8 cellular contexts compared by ENCODE assay signal in the genomic region with DNA sequence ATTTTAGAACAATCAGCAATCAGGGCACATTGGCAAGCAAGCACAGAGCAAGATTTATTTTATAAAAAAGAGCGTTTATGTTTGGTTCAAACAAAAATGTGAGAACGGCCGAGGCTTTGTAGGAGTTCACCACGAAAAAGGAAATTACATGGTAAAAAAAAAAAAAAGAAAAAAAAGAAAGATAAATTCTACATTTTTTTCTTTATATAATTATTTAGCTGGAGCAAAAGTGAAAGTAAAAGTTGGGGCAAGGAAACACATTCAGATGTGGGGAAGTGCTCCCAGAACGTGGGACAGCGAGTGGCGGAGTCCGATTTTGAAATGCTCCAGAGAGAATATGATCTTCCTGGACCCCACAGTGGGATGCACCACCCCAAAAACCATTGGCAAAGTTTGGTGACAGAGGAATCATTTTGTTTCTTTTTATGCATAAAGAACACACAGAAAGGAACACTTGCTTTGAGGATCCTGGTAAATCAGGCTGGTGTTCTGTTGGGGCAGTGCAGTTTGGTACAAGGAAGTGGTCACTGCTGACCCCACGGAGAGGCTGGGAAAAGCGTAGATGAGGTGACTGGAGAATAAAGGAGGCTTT. TPM values are rescaled to one million over a fixed set of nuclear protein-coding genes. Genes with fewer than 3 reads are reported as not detected.
DNase-seq lines count a peak whose midpoint lies in the region; ATAC-seq and TF ChIP-seq lines count a peak whose summit lies in the region.

No MANE protein-coding gene starts in this region.

- H3K4me3 Mint-ChIP-seq in activated CD4-positive, alpha-beta T cell treated with anti-CD3 and anti-CD28 coated beads for 36 hours = peak overlapping the region; percentile 92
- peak overlapping the region; percentile 94 to 97 for H3K4me3 Mint-ChIP-seq in activated T-cell treated with anti-CD3 and anti-CD28 coated beads, Interleukin-2, amount 50 U/mL, for 72 hours
- peak overlapping the region; percentile 83 for H3K4me3 Mint-ChIP-seq in stimulated activated effector memory CD8-positive, alpha-beta T cell treated with anti-CD3 and anti-CD28 coated beads, Interleukin-12 subunit alpha, Interleukin-12 subunit beta, amount 100 ng/mL, for 72 hours

- CTCF ChIA-PET in activated CD4-positive, alpha-beta T cell treated with anti-CD3 and anti-CD28 coated beads for 36 hours (lab: Charles Lee) = interaction anchor here (0.6 to 1.7 kb wide), 9 partner anchors 8 to 423 kb away, joined by 3 to 5 read pairs (median 4); no protein-coding TSS in a partner anchor

- intact Hi-C loops in activated CD4-positive, alpha-beta T cell treated with anti-CD3 and anti-CD28 coated beads for 36 hours (cut with DNase I, micrococcal nuclease) = loop anchor here (1.0 to 2.0 kb wide), 6 partner anchors 15 to 149 kb away; no protein-coding TSS in a partner anchor
- intact Hi-C loops in lower leg skin (cut with DNase I; ENCODE audit: low total_unique reads) = no loop called here

- peak; percentile 38 for DNase-seq in activated CD4-positive, alpha-beta T cell treated with anti-CD3 and anti-CD28 coated beads for 36 hours
- no peak for DNase-seq in activated CD4-positive, alpha-beta T cell treated with anti-CD3 and anti-CD28 coated beads, Interleukin-2, amount 50 U/mL, for 48 hours
- DNase-seq in activated T-cell treated with anti-CD3 and anti-CD28 coated beads, Interleukin-2, amount 50 U/mL, for 72 hours = no peak
- DNase-seq in hepatic stellate cell (ENCODE audit: low spot score) (peak; percentile 43), lower leg skin (ENCODE audit: low spot score in 2 of 2) (no peak), NCI-H2196 treated with DMSO at 0.1 percent for 48 hours (lab: John Stamatoyannopoulos, UW; ENCODE audit: unreplicated experiment) (no peak)
- DNase-seq in stimulated activated effector memory CD8-positive, alpha-beta T cell treated with anti-CD3 and anti-CD28 coated beads, Interleukin-12 subunit alpha, Interleukin-12 subunit beta, amount 100 ng/mL, for 72 hours (ENCODE audit: low spot score in 2 of 2) = no peak

- no peak for TF ChIP-seq CTCF in lower leg skin (IDR thresholded peaks at IDR 0.05)

- POLR2A ChIA-PET in activated CD4-positive, alpha-beta T cell treated with anti-CD3 and anti-CD28 coated beads for 36 hours (lab: Charles Lee) = interaction anchor here (0.7 to 3.5 kb wide), 4 partner anchors 8 to 141 kb away, joined by 3 to 54 read pairs (median 4); a partner anchor contains a TSS

- ATAC-seq in activated CD4-positive, alpha-beta T cell treated with anti-CD3 and anti-CD28 coated beads for 36 hours = peak; percentile 13
- ATAC-seq in activated T-cell treated with anti-CD3 and anti-CD28 coated beads, Interleukin-2, amount 50 U/mL, for 72 hours (replicated peaks in 1 of 2) = peak in 1 of 2 donors; percentile 7
- no peak for ATAC-seq in stimulated activated effector memory CD8-positive, alpha-beta T cell treated with anti-CD3 and anti-CD28 coated beads, Interleukin-12 subunit alpha, Interleukin-12 subunit beta, amount 100 ng/mL, for 72 hours
- ATAC-seq in GM21576 (IDR thresholded peaks at IDR 0.05; ENCODE audit: unreplicated experiment) = no peak

- peak overlapping the region; percentile 99 for H3K27ac Mint-ChIP-seq in activated CD4-positive, alpha-beta T cell treated with anti-CD3 and anti-CD28 coated beads for 36 hours
- H3K27ac Mint-ChIP-seq in activated T-cell treated with anti-CD3 and anti-CD28 coated beads, Interleukin-2, amount 50 U/mL, for 72 hours = peak overlapping the region; percentile 99
- H3K27ac Mint-ChIP-seq in stimulated activated effector memory CD8-positive, alpha-beta T cell treated with anti-CD3 and anti-CD28 coated beads, Interleukin-12 subunit alpha, Interleukin-12 subunit beta, amount 100 ng/mL, for 72 hours = peak overlapping the region; percentile 96

- no peaks in the 10 kb centered on the region for H3K27me3 Mint-ChIP-seq in activated CD4-positive, alpha-beta T cell treated with anti-CD3 and anti-CD28 coated beads for 36 hours
- no peaks in the 10 kb centered on the region for H3K27me3 Mint-ChIP-seq in activated T-cell treated with anti-CD3 and anti-CD28 coated beads, Interleukin-2, amount 50 U/mL, for 72 hours (ENCODE audit: low read depth)

- 22 to 30% methylated on average over 10 of the region's 10 CpGs for WGBS in lower leg skin, 2 donors

- peaks cover 40% of the 10 kb centered on the region for H3K4me1 Mint-ChIP-seq in activated CD4-positive, alpha-beta T cell treated with anti-CD3 and anti-CD28 coated beads for 36 hours
- peaks cover 56% of the 10 kb centered on the region for H3K4me1 Mint-ChIP-seq in activated T-cell treated with anti-CD3 and anti-CD28 coated beads, Interleukin-2, amount 50 U/mL, for 72 hours (ENCODE audit: low read depth)
- H3K4me1 Mint-ChIP-seq in stimulated activated effector memory CD8-positive, alpha-beta T cell treated with anti-CD3 and anti-CD28 coated beads, Interleukin-12 subunit alpha, Interleukin-12 subunit beta, amount 100 ng/mL, for 72 hours = peaks cover 30% of the 10 kb centered on the region

- peaks cover 28% of the 10 kb centered on the region for H3K36me3 Mint-ChIP-seq in activated CD4-positive, alpha-beta T cell treated with anti-CD3 and anti-CD28 coated beads for 36 hours (ENCODE audit: low read depth)
- peaks cover 11 to 14% of the 10 kb centered on the region in 2 donors for H3K36me3 Mint-ChIP-seq in activated T-cell treated with anti-CD3 and anti-CD28 coated beads, Interleukin-2, amount 50 U/mL, for 72 hours (ENCODE audit: insufficient read depth in 2 of 2)
- peaks cover 44% of the 10 kb centered on the region for H3K36me3 Mint-ChIP-seq in stimulated activated effector memory CD8-positive, alpha-beta T cell treated with anti-CD3 and anti-CD28 coated beads, Interleukin-12 subunit alpha, Interleukin-12 subunit beta, amount 100 ng/mL, for 72 hours

- TF ChIP-seq POLR2A in lower leg skin (IDR thresholded peaks at IDR 0.05) = no peak

- H3K4me3 ChIP-seq in lower leg skin (ENCODE audit: low read depth, poor library complexity, severe bottlenecking) = no peak overlapping the region

- H3K9me3 Mint-ChIP-seq in activated CD4-positive, alpha-beta T cell treated with anti-CD3 and anti-CD28 coated beads for 36 hours (ENCODE audit: low read depth) = no peaks in the 10 kb centered on the region
- H3K9me3 Mint-ChIP-seq in activated T-cell treated with anti-CD3 and anti-CD28 coated beads, Interleukin-2, amount 50 U/mL, for 72 hours = no peaks in the 10 kb centered on the region
- H3K9me3 Mint-ChIP-seq in stimulated activated effector memory CD8-positive, alpha-beta T cell treated with anti-CD3 and anti-CD28 coated beads, Interleukin-12 subunit alpha, Interleukin-12 subunit beta, amount 100 ng/mL, for 72 hours = no peaks in the 10 kb centered on the region

RNA-seq across cellular contexts. Expression of a gene that starts 16.3 kb away (rescaled TPM):
- total RNA-seq in activated CD4-positive, alpha-beta T cell treated with anti-CD3 and anti-CD28 coated beads for 36 hours = 100 to 1,000 TPM; 177 to 238 TPM
- total RNA-seq in activated T-cell treated with anti-CD3 and anti-CD28 coated beads, Interleukin-2, amount 50 U/mL, for 72 hours = 100 to 1,000 TPM; 217 to 230 TPM
- 100 to 1,000 TPM; 115 to 162 (median 139) TPM for total RNA-seq in lower leg skin

Comparison
In these comparisons a context has a peak if more than half of its experiments do, and no peak if none do; other contexts are left out.
1. DNase-seq: peak in activated CD4-positive, alpha-beta T cell treated with anti-CD3 and anti-CD28 coated beads for 36 hours (single experiment) and hepatic stellate cell (single experiment); none in activated CD4-positive, alpha-beta T cell treated with anti-CD3 and anti-CD28 coated beads, Interleukin-2, amount 50 U/mL, for 48 hours (0 of 2), activated T-cell treated with anti-CD3 and anti-CD28 coated beads, Interleukin-2, amount 50 U/mL, for 72 hours (0 of 2), stimulated activated effector memory CD8-positive, alpha-beta T cell treated with anti-CD3 and anti-CD28 coated beads, Interleukin-12 subunit alpha, Interleukin-12 subunit beta, amount 100 ng/mL, for 72 hours (0 of 2), lower leg skin (0 of 2) and NCI-H2196 treated with DMSO at 0.1 percent for 48 hours (single experiment).
2. Peak in every context shown above with its lines, with median percentiles within 50 percentile points of each other: H3K27ac Mint-ChIP-seq and H3K4me3 Mint-ChIP-seq.